ENCODE assay signal across 30 cellular contexts in genomic region chr15:25735550-25736384, GRCh38.
DNase-seq lines count a peak whose midpoint lies in the region; TF ChIP-seq lines count a peak whose summit lies in the region.
"Had no signal": no experiment of that assay in that cellular context is flagged by ENCODE, and none has a peak within 500 bp of the region (broad histone marks: within the 10 kb centered on the region; RNA-seq: fewer than 3 reads in every experiment).

No MANE protein-coding gene starts in this region.

- H3K4me3 ChIP-seq in LNCaP clone FGC (ENCODE audit: low read depth, low read length): no peak overlapping the region
- H3K4me3 ChIP-seq: colonic mucosa, GM23248, heart left ventricle, prostate gland, SK-N-MC, suprapubic skin, uterus had no signal

- peaks cover 27% of the 10 kb centered on the region for H3K36me3 Mint-ChIP-seq in osteocyte (ENCODE audit: unreplicated experiment)
- H3K36me3 Mint-ChIP-seq: stimulated activated naive B cell treated with anti-CD40 and anti-IgM and Interleukin-4, amounts not matched to agents 10 μg/mL and 1 μg/mL and 100 μg/mL, for 72 hours had no signal

- H3K4me1 Mint-ChIP-seq in osteocyte (ENCODE audit: unreplicated experiment): peaks cover 93% of the 10 kb centered on the region

- DNase-seq in NCI-H510A treated with DMSO at 0.1 percent for 48 hours (lab: John Stamatoyannopoulos, UW) (peak; percentile 45), NCI-H510A (lab: John Stamatoyannopoulos, UW) (no peak), LNCaP clone FGC (ENCODE audit: low read depth) (no peak), cerebellum (ENCODE audit: low spot score) (peak; percentile 38), osteocyte (ENCODE audit: extremely low spot score, unreplicated experiment) (peak; percentile 62), HCEC 1CT (no peak), ureter (ENCODE audit: low spot score) (no peak), putamen (ENCODE audit: low spot score) (no peak)
- DNase-seq: activated CD4-positive, alpha-beta T cell treated with anti-CD3 and anti-CD28 coated beads for 4 hours; activated naive CD4-positive, alpha-beta T cell treated with Interleukin-2 at 50 U/mL for 16 hours; activated T-cell treated with anti-CD3 and anti-CD28 coated beads, Interleukin-2, amount 50 U/mL, for 48 hours; amniotic stem cell; colonic mucosa; EL; foreskin fibroblast; heart left ventricle; kidney glomerular epithelial cell; NCI-H1092; NCI-H2029; NCI-H226; NCI-H82; stimulated activated CD4-positive, alpha-beta T cell treated with anti-CD3 and anti-CD28 coated beads, Interleukin-15, amount 100 ng/mL, for 24 hours; stimulated activated naive B cell treated with anti-CD40 and anti-IgM and Interleukin-4, amounts not matched to agents 10 μg/mL and 1 μg/mL and 100 μg/mL, for 72 hours; uterus had no signal

- H3K27me3 Mint-ChIP-seq in osteocyte (ENCODE audit: unreplicated experiment): no peaks in the 10 kb centered on the region

- no peak overlapping the region for H3K4me3 Mint-ChIP-seq in osteocyte (ENCODE audit: unreplicated experiment)
- H3K4me3 Mint-ChIP-seq: IgD-negative memory B cell; stimulated activated naive B cell treated with anti-CD40 and anti-IgM and Interleukin-4, amounts not matched to agents 10 μg/mL and 1 μg/mL and 100 μg/mL, for 72 hours; T-helper 1 cell treated with Interleukin-12 subunit alpha and Interleukin-12 subunit beta and Interleukin-4 antibody, amounts not matched to agents 30 μg/mL and 1 μg/mL, for 36 hours had no signal

- peak overlapping the region; percentile 95 for H3K27ac Mint-ChIP-seq in osteocyte (ENCODE audit: unreplicated experiment)
- H3K27ac Mint-ChIP-seq: IgD-negative memory B cell; stimulated activated naive B cell treated with anti-CD40 and anti-IgM and Interleukin-4, amounts not matched to agents 10 μg/mL and 1 μg/mL and 100 μg/mL, for 72 hours; T-helper 1 cell treated with Interleukin-12 subunit alpha and Interleukin-12 subunit beta and Interleukin-4 antibody, amounts not matched to agents 30 μg/mL and 1 μg/mL, for 36 hours had no signal

- no peaks in the 10 kb centered on the region for H3K9me3 Mint-ChIP-seq in osteocyte (ENCODE audit: unreplicated experiment)
- H3K9me3 Mint-ChIP-seq: IgD-negative memory B cell; stimulated activated naive B cell treated with anti-CD40 and anti-IgM and Interleukin-4, amounts not matched to agents 10 μg/mL and 1 μg/mL and 100 μg/mL, for 72 hours; T-helper 1 cell treated with Interleukin-12 subunit alpha and Interleukin-12 subunit beta and Interleukin-4 antibody, amounts not matched to agents 30 μg/mL and 1 μg/mL, for 36 hours had no signal

- TF ChIP-seq CTCF in LNCaP clone FGC (IDR thresholded peaks at IDR 0.05; ENCODE audit: control insufficient read depth, extremely low read depth, insufficient read depth) (peak; percentile 40; the same call in 1 of the 2 replicates), osteocyte (IDR thresholded peaks at IDR 0.05) (no peak)

Comparison
In these comparisons a context has a peak if more than half of its experiments do, and no peak if none do; other contexts are left out.
1. DNase-seq: peak in NCI-H510A treated with DMSO at 0.1 percent for 48 hours (single experiment), cerebellum (single experiment) and osteocyte (single experiment); none in NCI-H510A (single experiment), LNCaP clone FGC (single experiment), HCEC 1CT (single experiment), ureter (single experiment) and putamen (single experiment).